In genomic region chr12:115830633-115831032, GRCh38 we compare ENCODE assay signal across 8 cellular contexts.
"Had no signal": no experiment of that assay in that cellular context is flagged by ENCODE, and none has a peak within 500 bp of the region (broad histone marks: within the 10 kb centered on the region; RNA-seq: fewer than 3 reads in every experiment).

No MANE protein-coding gene starts in this region.

- DNase-seq: H7, HFFc6, KBM-7 had no signal

- ATAC-seq: GM23338, HCT116, HepG2 had no signal

- H3K4me3 ChIP-seq: GM23338, HAP-1 had no signal

- H3K4me2 ChIP-seq: GM23338 had no signal

- FAIRE-seq: HepG2 had no signal

- H3K36me3 ChIP-seq: HAP-1 had no signal

- H3K9me3 ChIP-seq: HAP-1 had no signal

- H3K4me1 ChIP-seq: HAP-1 had no signal

- H3K27ac ChIP-seq: HL-60 had no signal
